8 cellular contexts compared by ENCODE assay signal in genomic region chr12:105330283-105330937, GRCh38.
DNase-seq lines count a peak whose midpoint lies in the region; ATAC-seq and TF ChIP-seq lines count a peak whose summit lies in the region.

TSS of gene C12orf75 (plus strand) at chr12:105330691. CDS start at chr12:105330892, 201 bp downstream.

- peak; percentile 51 for TF ChIP-seq POLR2A in GM18951 (IDR thresholded peaks at IDR 0.05; ENCODE audit: extremely low read depth, insufficient read depth, insufficient read length)

- H3K27ac ChIP-seq in caudate nucleus (ENCODE audit: low read depth, low read length): no peak within 1 kb of the TSS

- in situ Hi-C loops in GM18951 (cut with MboI; ENCODE audit: low sequenced_read_pairs, unreplicated experiment): no loop called here

- ATAC-seq in HG03139 (IDR thresholded peaks at IDR 0.05; ENCODE audit: unreplicated experiment): peak; percentile 80

- DNase-seq in AG08396 (ENCODE audit: low spot score): peak; percentile 93
- DNase-seq in NCI-H2227 (lab: John Stamatoyannopoulos, UW; ENCODE audit: unreplicated experiment): peak; percentile 90
- DNase-seq in activated CD4-positive, CD25-positive, alpha-beta regulatory T cell (lab: John Stamatoyannopoulos, UW): peak; percentile 57 to 70 (median 66)
- peak in 55 of 61 donors; percentile 3 to 71 (median 41) for DNase-seq in caudate nucleus (lab: John Stamatoyannopoulos, UW)
- DNase-seq in islet precursor cell: peak; percentile 92
- DNase-seq in stimulated activated CD4-positive, alpha-beta T cell treated with anti-CD3 and anti-CD28 coated beads, Interleukin-15, amount 100 ng/mL, for 1 hour (ENCODE audit: low read depth in 1 of 2, low spot score in 1 of 2): peak; percentile 60 to 71

Comparison
In these comparisons a context has a peak if more than half of its experiments do, and no peak if none do; other contexts are left out.
1. DNase-seq: peak in every context shown above with its lines; median percentile 93 in AG08396; 92 in islet precursor cell; 90 in NCI-H2227; 66 in activated CD4-positive, CD25-positive, alpha-beta regulatory T cell; 66 in stimulated activated CD4-positive, alpha-beta T cell treated with anti-CD3 and anti-CD28 coated beads, Interleukin-15, amount 100 ng/mL, for 1 hour; 41 in caudate nucleus.